In the genomic region with DNA sequence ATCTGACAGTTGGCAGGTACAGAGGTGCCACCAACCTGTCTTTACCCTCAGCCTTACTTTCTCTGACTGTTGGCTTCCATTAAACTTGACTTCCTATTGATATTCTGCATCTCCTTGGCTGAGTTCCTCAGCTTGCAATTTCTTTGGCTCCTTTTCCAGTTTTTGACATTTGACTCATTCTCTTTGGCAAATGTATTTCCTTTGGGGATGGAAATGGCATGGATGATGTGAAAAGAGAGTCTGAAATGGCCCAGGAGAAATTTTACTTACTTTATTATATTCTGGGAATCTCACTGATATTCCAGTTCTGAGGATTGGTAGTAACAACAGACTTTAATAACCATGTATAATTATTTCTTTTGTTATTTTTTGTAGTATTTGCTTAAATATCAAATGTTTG, we compare ENCODE assay signal across 21 cellular contexts.
"Had no signal": no experiment of that assay in that cellular context is flagged by ENCODE, and none has a peak within 500 bp of the region (broad histone marks: within the 10 kb centered on the region; RNA-seq: fewer than 3 reads in every experiment).

No MANE protein-coding gene starts in this region.

- H3K4me3 ChIP-seq: esophagus muscularis mucosa, hepatocyte, left lung, upper lobe of right lung had no signal

- H3K36me3 ChIP-seq: esophagus muscularis mucosa, left lung, neutrophil, upper lobe of right lung, WERI-Rb-1 had no signal

- H3K9me3 ChIP-seq: neutrophil, upper lobe of right lung had no signal

- DNase-seq: activated CD4-positive, alpha-beta T cell treated with anti-CD3 and anti-CD28 coated beads, Interleukin-2, amount 10 ng/mL, durations not matched to agents 7 days and 5 days; activated CD4-positive, CD25-positive, alpha-beta regulatory T cell treated with anti-CD3 and anti-CD28 coated beads, Interleukin-2, amount 50 U/mL, for 72 hours; activated CD8-positive, alpha-beta memory T cell treated with anti-CD3 and anti-CD28 coated beads, Interleukin-2, amount 10 ng/mL, durations not matched to agents 7 days and 5 days; activated CD8-positive, alpha-beta T cell treated with anti-CD3 and anti-CD28 coated beads for 36 hours; activated effector memory CD4-positive, alpha-beta T cell treated with anti-CD3 and anti-CD28 coated beads, Interleukin-2, amount 50 U/mL, for 16 hours; activated naive CD4-positive, alpha-beta T cell treated with anti-CD3 and anti-CD28 coated beads, Interleukin-2, amount 10 ng/mL, durations not matched to agents 7 days and 5 days; activated T-cell treated with anti-CD3 and anti-CD28 coated beads for 4 hours; central memory CD4-positive, alpha-beta T cell; effector memory CD4-positive, alpha-beta T cell; glutamatergic neuron; kidney glomerular epithelial cell; left lung; stimulated activated CD4-positive, alpha-beta T cell treated with anti-CD3 and anti-CD28 coated beads, Interleukin-4, amount 100 ng/mL, for 24 hours; stimulated activated naive CD4-positive, alpha-beta T cell treated with Interleukin-2 at 50 U/mL for 16 hours; T-cell; upper lobe of right lung; WERI-Rb-1 had no signal

- H3K4me1 ChIP-seq: left lung, parathyroid adenoma, upper lobe of right lung had no signal

- H3K27me3 ChIP-seq: esophagus muscularis mucosa, hepatocyte, left lung, neutrophil, upper lobe of right lung had no signal

- ATAC-seq: activated CD8-positive, alpha-beta memory T cell treated with anti-CD3 and anti-CD28 coated beads, Interleukin-2, amount 10 ng/mL, durations not matched to agents 7 days and 5 days; activated CD8-positive, alpha-beta T cell treated with anti-CD3 and anti-CD28 coated beads for 36 hours; left lung; T-cell; upper lobe of right lung had no signal

- H3K27ac ChIP-seq: esophagus muscularis mucosa, hepatocyte, left lung, neutrophil, parathyroid adenoma, upper lobe of right lung, WERI-Rb-1 had no signal
